Comparison of ENCODE assay signal across 8 cellular contexts in genomic region chr14:91509878-91510170, GRCh38. TPM values are rescaled to one million over a fixed set of nuclear protein-coding genes. Genes with fewer than 3 reads are reported as not detected.
DNase-seq lines count a peak whose midpoint lies in the region; ATAC-seq and TF ChIP-seq lines count a peak whose summit lies in the region.

No MANE protein-coding gene starts in this region.

- H3K27me3 Mint-ChIP-seq in CD14-positive monocyte (ENCODE audit: low read depth in 3 of 3): no peaks in the 10 kb centered on the region
- no peaks in the 10 kb centered on the region for H3K27me3 Mint-ChIP-seq in stimulated activated naive B cell treated with anti-CD40 and anti-IgM and Interleukin-4, amounts not matched to agents 10 μg/mL and 1 μg/mL and 100 μg/mL, for 72 hours

- H3K9me3 ChIP-seq in iPS-15b (ENCODE audit: control insufficient read depth, insufficient read depth, low read length): no peaks in the 10 kb centered on the region

- no peaks in the 10 kb centered on the region for H3K36me3 ChIP-seq in iPS-15b (ENCODE audit: control insufficient read depth, insufficient read depth, low read length)

- peaks cover 2% of the 10 kb centered on the region for H3K4me1 ChIP-seq in iPS-15b (ENCODE audit: control insufficient read depth, insufficient read depth, low read length)

- H3K27me3 ChIP-seq in iPS-15b (ENCODE audit: control insufficient read depth, insufficient read depth, low read length): no peaks in the 10 kb centered on the region

- peak; percentile 36 for ATAC-seq in GM19395 (IDR thresholded peaks at IDR 0.05; ENCODE audit: unreplicated experiment)
- ATAC-seq in HG03439 (IDR thresholded peaks at IDR 0.05; ENCODE audit: unreplicated experiment): peak; percentile 18
- peak; percentile 41 to 43 for ATAC-seq in activated naive CD4-positive, alpha-beta T cell treated with anti-CD3 and anti-CD28 coated beads, Interleukin-2, amount 50 U/mL, for 72 hours
- peak; percentile 41 to 47 for ATAC-seq in stimulated activated naive B cell treated with anti-CD40 and anti-IgM and Interleukin-4, amounts not matched to agents 10 μg/mL and 1 μg/mL and 100 μg/mL, for 72 hours (replicated peaks)

- intact Hi-C loops in CD14-positive monocyte (cut with micrococcal nuclease): no loop called here

- no peak for TF ChIP-seq CTCF in CD14-positive monocyte (IDR thresholded peaks at IDR 0.05)

- H3K4me1 Mint-ChIP-seq in CD14-positive monocyte: peaks cover 31% of the 10 kb centered on the region
- H3K4me1 Mint-ChIP-seq in stimulated activated naive B cell treated with anti-CD40 and anti-IgM and Interleukin-4, amounts not matched to agents 10 μg/mL and 1 μg/mL and 100 μg/mL, for 72 hours: peaks cover 9 to 24% of the 10 kb centered on the region in 2 donors

- peak overlapping the region; percentile 98 to 99 for H3K4me3 Mint-ChIP-seq in CD14-positive monocyte
- H3K4me3 Mint-ChIP-seq in stimulated activated naive B cell treated with anti-CD40 and anti-IgM and Interleukin-4, amounts not matched to agents 10 μg/mL and 1 μg/mL and 100 μg/mL, for 72 hours: peak overlapping the region; percentile 88 to 97

- peak overlapping the region; percentile 99 to 100 (median 100) for H3K27ac Mint-ChIP-seq in CD14-positive monocyte
- H3K27ac Mint-ChIP-seq in activated naive CD4-positive, alpha-beta T cell treated with anti-CD3 and anti-CD28 coated beads, Interleukin-2, amount 50 U/mL, for 72 hours: peak overlapping the region; percentile 99 to 100
- H3K27ac Mint-ChIP-seq in stimulated activated naive B cell treated with anti-CD40 and anti-IgM and Interleukin-4, amounts not matched to agents 10 μg/mL and 1 μg/mL and 100 μg/mL, for 72 hours: peak overlapping the region; percentile 100

- peak overlapping the region; percentile 97 for H3K4me3 ChIP-seq in iPS-15b (ENCODE audit: low read depth, low read length)

- H3K9ac ChIP-seq in iPS-15b (ENCODE audit: low read depth, low read length): peak overlapping the region; percentile 97

- H3K9me3 Mint-ChIP-seq in CD14-positive monocyte: no peaks in the 10 kb centered on the region
- no peaks in the 10 kb centered on the region for H3K9me3 Mint-ChIP-seq in activated naive CD4-positive, alpha-beta T cell treated with anti-CD3 and anti-CD28 coated beads, Interleukin-2, amount 50 U/mL, for 72 hours
- no peaks in the 10 kb centered on the region for H3K9me3 Mint-ChIP-seq in stimulated activated naive B cell treated with anti-CD40 and anti-IgM and Interleukin-4, amounts not matched to agents 10 μg/mL and 1 μg/mL and 100 μg/mL, for 72 hours

- peaks cover 4 to 16% of the 10 kb centered on the region in 2 donors for H3K36me3 Mint-ChIP-seq in CD14-positive monocyte
- peaks cover 19 to 41% of the 10 kb centered on the region in 2 donors for H3K36me3 Mint-ChIP-seq in activated naive CD4-positive, alpha-beta T cell treated with anti-CD3 and anti-CD28 coated beads, Interleukin-2, amount 50 U/mL, for 72 hours
- H3K36me3 Mint-ChIP-seq in stimulated activated naive B cell treated with anti-CD40 and anti-IgM and Interleukin-4, amounts not matched to agents 10 μg/mL and 1 μg/mL and 100 μg/mL, for 72 hours: peaks cover 14 to 27% of the 10 kb centered on the region in 2 donors

- DNase-seq in CD14-positive monocyte (ENCODE audit: low spot score) (no peak), putamen (ENCODE audit: low spot score) (no peak), ureter (ENCODE audit: low spot score) (no peak)
- no peak for DNase-seq in activated naive CD4-positive, alpha-beta T cell treated with anti-CD3 and anti-CD28 coated beads, Interleukin-2, amount 50 U/mL, for 72 hours (ENCODE audit: low spot score in 2 of 2)
- no peak for DNase-seq in stimulated activated naive B cell treated with anti-CD40 and anti-IgM and Interleukin-4, amounts not matched to agents 10 μg/mL and 1 μg/mL and 100 μg/mL, for 72 hours

RNA-seq across cellular contexts. Expression of gene PPP4R3A, which starts 0.3 kb away (rescaled TPM):
- 10 to 100 TPM; 31.4 to 41.2 TPM for polyA plus RNA-seq in CD14-positive monocyte
- total RNA-seq in activated naive CD4-positive, alpha-beta T cell treated with anti-CD3 and anti-CD28 coated beads, Interleukin-2, amount 50 U/mL, for 72 hours: 100 to 1,000 TPM; 103 to 138 TPM
- 110 TPM for total RNA-seq in ureter
